17 cellular contexts compared by ENCODE assay signal in genomic region chr7:158273138-158273651, GRCh38.
DNase-seq lines count a peak whose midpoint lies in the region; ATAC-seq and TF ChIP-seq lines count a peak whose summit lies in the region.
"Had no signal": no experiment of that assay in that cellular context is flagged by ENCODE, and none has a peak within 500 bp of the region (broad histone marks: within the 10 kb centered on the region; RNA-seq: fewer than 3 reads in every experiment).

No MANE protein-coding gene starts in this region.

- no peaks in the 10 kb centered on the region for H3K9me3 ChIP-seq in heart right ventricle
- H3K9me3 ChIP-seq in osteoblast (ENCODE audit: low read depth, low read length) = no peaks in the 10 kb centered on the region
- no peaks in the 10 kb centered on the region for H3K9me3 ChIP-seq in upper lobe of left lung
- H3K9me3 ChIP-seq: MG63, SJCRH30 had no signal

- H3K4me1 ChIP-seq in heart right ventricle (no peaks in the 10 kb centered on the region), osteoblast (ENCODE audit: insufficient read depth, low read length) (no peaks in the 10 kb centered on the region), upper lobe of left lung (no peaks in the 10 kb centered on the region)
- H3K4me1 ChIP-seq: SJCRH30 had no signal

- H3K27ac ChIP-seq in heart right ventricle (no peak overlapping the region), osteoblast (ENCODE audit: low read depth, low read length) (no peak overlapping the region), upper lobe of left lung (no peak overlapping the region)
- H3K27ac ChIP-seq: C4-2B, SJCRH30 had no signal

- H3K4me1 Mint-ChIP-seq in endothelial cell (ENCODE audit: unreplicated experiment) = no peaks in the 10 kb centered on the region

- H3K4me2 ChIP-seq in osteoblast (ENCODE audit: insufficient read depth, low read length) = no peak overlapping the region

- no peak for TF ChIP-seq EP300 in upper lobe of left lung (IDR thresholded peaks at IDR 0.05)

- H3K4me3 ChIP-seq in heart right ventricle (no peak overlapping the region), osteoblast (ENCODE audit: insufficient read depth, low read length) (no peak overlapping the region), upper lobe of left lung (no peak overlapping the region)
- H3K4me3 ChIP-seq: MG63, SJCRH30 had no signal

- ATAC-seq in heart right ventricle (no peak), upper lobe of left lung (ENCODE audit: low FRiP score in 2 of 2) (no peak), GM19397 (IDR thresholded peaks at IDR 0.05; ENCODE audit: unreplicated experiment) (no peak), GM18907 (IDR thresholded peaks at IDR 0.05; ENCODE audit: unreplicated experiment) (no peak)

- H3K4me3 Mint-ChIP-seq in endothelial cell (ENCODE audit: unreplicated experiment) = no peak overlapping the region

- H3K27me3 ChIP-seq in heart right ventricle (peaks cover 0 to 5% (median 0%) of the 10 kb centered on the region in 7 donors), osteoblast (ENCODE audit: insufficient read depth, low read length) (no peaks in the 10 kb centered on the region), upper lobe of left lung (no peaks in the 10 kb centered on the region)

- TF ChIP-seq CTCF in heart right ventricle (IDR thresholded peaks at IDR 0.05) (no peak), endothelial cell (IDR thresholded peaks at IDR 0.05; ENCODE audit: unreplicated experiment) (no peak), osteoblast (IDR thresholded peaks at IDR 0.05; ENCODE audit: extremely low read depth, low read depth, low read length) (no peak), upper lobe of left lung (IDR thresholded peaks at IDR 0.05) (no peak)

- no peak for TF ChIP-seq POLR2A in upper lobe of left lung (IDR thresholded peaks at IDR 0.05)

- no peaks in the 10 kb centered on the region for H3K79me2 ChIP-seq in osteoblast (ENCODE audit: insufficient read depth, low read length)

- H2AFZ ChIP-seq in osteoblast (ENCODE audit: low read length) = no peak overlapping the region

- no peaks in the 10 kb centered on the region for H4K20me1 ChIP-seq in osteoblast (ENCODE audit: insufficient read depth, low read length)

- DNase-seq in cardiac septum (ENCODE audit: low spot score) (peak; percentile 74), heart right ventricle (no peak), endothelial cell (ENCODE audit: low spot score) (no peak), osteoblast (ENCODE audit: insufficient read length, low spot score, missing footprints) (peak; percentile 60), upper lobe of left lung (peak; percentile 1 to 66), HuH-7 (ENCODE audit: low spot score) (no peak)
- DNase-seq: DMS 273 treated with DMSO at 0.1 percent for 48 hours, GF-D8, MG63, NCI-H1092, NCI-H146, NCI-H2081, NCI-H345, SJCRH30 had no signal

- H3K36me3 ChIP-seq in heart right ventricle = no peaks in the 10 kb centered on the region
- H3K36me3 ChIP-seq in osteoblast (ENCODE audit: insufficient read depth, low read length) = no peaks in the 10 kb centered on the region
- H3K36me3 ChIP-seq in upper lobe of left lung = no peaks in the 10 kb centered on the region
- H3K36me3 ChIP-seq: MG63, SJCRH30 had no signal

- 82 to 93% methylated on average over 31 of the region's 31 CpGs for WGBS in heart right ventricle, 2 donors
- 68 to 70% methylated on average over 25 to 29 of the region's 31 CpGs for WGBS in upper lobe of left lung, 2 donors

- peaks cover 25% of the 10 kb centered on the region for H3K9me3 Mint-ChIP-seq in endothelial cell (ENCODE audit: unreplicated experiment)

- H3K27me3 Mint-ChIP-seq in endothelial cell (ENCODE audit: unreplicated experiment) = peaks cover 23% of the 10 kb centered on the region

- H3K27ac Mint-ChIP-seq in endothelial cell (ENCODE audit: unreplicated experiment) = peak overlapping the region; percentile 68

- intact Hi-C loops in cardiac septum (cut with DNase I) = no loop called here
- intact Hi-C loops in heart right ventricle (cut with DNase I) = no loop called here

- peaks cover 16% of the 10 kb centered on the region for H3K36me3 Mint-ChIP-seq in endothelial cell (ENCODE audit: low read depth, unreplicated experiment)

Comparison
In these comparisons a context has a peak if more than half of its experiments do, and no peak if none do; other contexts are left out.
1. DNase-seq: peak in cardiac septum (single experiment), osteoblast (single experiment) and upper lobe of left lung (2 of 2); none in heart right ventricle (0 of 2), endothelial cell (single experiment) and HuH-7 (single experiment).